In genomic region chr5:31602305-31602704, GRCh38 we compare ENCODE assay signal across 2 cellular contexts. TPM values are rescaled to one million over a fixed set of nuclear protein-coding genes. Genes with fewer than 3 reads are reported as not detected.
"Had no signal": no experiment of that assay in that cellular context is flagged by ENCODE, and none has a peak within 500 bp of the region (broad histone marks: within the 10 kb centered on the region; RNA-seq: fewer than 3 reads in every experiment).

No MANE protein-coding gene starts in this region.

RNA-seq across cellular contexts. Expression of gene PDZD2, which starts 36.6 kb away (rescaled TPM):
- total RNA-seq: LHCN-M2, NCI-H460 had no signal
